Comparison of ENCODE assay signal across 15 cellular contexts in the genomic region with DNA sequence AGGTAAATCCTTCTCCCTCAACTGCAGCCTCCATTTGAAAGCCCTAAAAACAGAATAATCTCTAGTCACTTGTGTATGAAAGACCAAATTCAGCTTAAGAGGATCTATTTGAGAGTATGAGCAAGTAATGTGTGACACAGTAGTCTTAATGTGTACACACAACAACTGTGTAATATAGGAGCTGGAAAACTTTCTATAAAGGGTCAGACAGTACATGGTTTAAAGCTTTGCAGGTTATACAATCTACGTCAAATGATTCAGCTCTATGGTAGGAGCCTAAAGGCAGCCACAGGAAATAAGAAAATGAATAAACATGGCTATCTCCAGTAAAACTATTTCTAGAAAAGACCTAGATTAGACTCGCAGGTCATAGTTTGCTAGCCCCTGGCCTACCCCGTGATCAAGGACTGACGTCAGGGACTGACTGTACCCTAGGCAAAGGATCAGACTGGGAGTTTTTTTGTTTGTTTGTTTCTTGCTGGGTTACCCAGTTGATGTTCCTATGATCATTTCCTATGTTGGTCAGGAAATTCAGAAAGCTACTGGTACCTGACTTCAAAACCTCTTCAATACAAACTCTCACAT.
"Had no signal": no experiment of that assay in that cellular context is flagged by ENCODE, and none has a peak within 500 bp of the region (broad histone marks: within the 10 kb centered on the region; RNA-seq: fewer than 3 reads in every experiment).

No MANE protein-coding gene starts in this region.

- H3K4me3 ChIP-seq: breast epithelium, esophagus muscularis mucosa, tibial nerve had no signal

- H3K4me1 Mint-ChIP-seq: nephron had no signal

- H3K4me3 Mint-ChIP-seq: nephron had no signal

- H3K27ac ChIP-seq: breast epithelium, esophagus muscularis mucosa, tibial nerve had no signal

- H3K4me1 ChIP-seq: breast epithelium, tibial nerve had no signal

- H3K36me3 ChIP-seq: breast epithelium, esophagus muscularis mucosa had no signal

- DNase-seq: activated CD4-positive, alpha-beta T cell treated with anti-CD3 and anti-CD28 coated beads for 1 hour; activated CD4-positive, alpha-beta T cell treated with anti-CD3 and anti-CD28 coated beads, Interleukin-2, amount 50 U/mL, for 4 hours; activated naive CD4-positive, alpha-beta T cell treated with Interleukin-2 at 50 U/mL for 16 hours; activated T-cell treated with anti-CD3 and anti-CD28 coated beads for 4 hours; aorta; foreskin fibroblast; left colon; nucleus accumbens; stimulated activated CD4-positive, alpha-beta T cell treated with anti-CD3 and anti-CD28 coated beads, Interleukin-4, amount 100 ng/mL, for 24 hours; stimulated activated naive CD4-positive, alpha-beta T cell treated with Interleukin-2 at 50 U/mL for 16 hours; substantia nigra had no signal

- H3K27ac Mint-ChIP-seq: nephron had no signal

- ATAC-seq: left colon had no signal

- H3K27me3 ChIP-seq: breast epithelium, esophagus muscularis mucosa, tibial nerve had no signal

- H3K9me3 ChIP-seq: breast epithelium, esophagus muscularis mucosa, tibial nerve had no signal
